Comparison of ENCODE assay signal across 10 cellular contexts in genomic region chr12:64681200-64682052, GRCh38.
DNase-seq lines count a peak whose midpoint lies in the region; ATAC-seq and TF ChIP-seq lines count a peak whose summit lies in the region.
"Had no signal": no experiment of that assay in that cellular context is flagged by ENCODE, and none has a peak within 500 bp of the region (broad histone marks: within the 10 kb centered on the region; RNA-seq: fewer than 3 reads in every experiment).

No MANE protein-coding gene starts in this region.

- peak overlapping the region; percentile 46 for H3K18ac ChIP-seq in mesendoderm (ENCODE audit: low read length)

- H2BK120ac ChIP-seq in mesendoderm (ENCODE audit: low read depth, low read length): peak overlapping the region; percentile 4

- peaks cover 18% of the 10 kb centered on the region for H3K4me1 ChIP-seq in mesendoderm (ENCODE audit: control insufficient read depth, low read depth, low read length)
- H3K4me1 ChIP-seq: testis had no signal

- no peak overlapping the region for H3K9ac ChIP-seq in mesendoderm (ENCODE audit: low read length)

- H3K4me3 ChIP-seq in mesendoderm (ENCODE audit: low read length): no peak overlapping the region
- H3K4me3 ChIP-seq: testis had no signal

- CTCF ChIA-PET in CD4-positive, alpha-beta T cell (lab: Charles Lee): interaction anchor here (1.3 to 1.7 kb wide), 4 partner anchors 12 to 19 kb away, joined by 3 to 7 read pairs (median 4); no protein-coding TSS in a partner anchor

- no peak for TF ChIP-seq CTCF in CD4-positive, alpha-beta T cell (IDR thresholded peaks at IDR 0.05)

- H3K36me3 Mint-ChIP-seq in CD4-positive, alpha-beta T cell (ENCODE audit: low read depth): peaks cover 47% of the 10 kb centered on the region

- H3K9me3 Mint-ChIP-seq in CD4-positive, alpha-beta T cell: no peaks in the 10 kb centered on the region

- no peak overlapping the region for H4K5ac ChIP-seq in mesendoderm (ENCODE audit: low read length)

- no peak overlapping the region for H2BK15ac ChIP-seq in mesendoderm (replicated peaks; ENCODE audit: low read depth)

- no peak overlapping the region for H3K23ac ChIP-seq in mesendoderm (ENCODE audit: low read length)

- H4K8ac ChIP-seq in mesendoderm (ENCODE audit: low read depth, low read length): no peak overlapping the region

- H3K56ac ChIP-seq in mesendoderm (ENCODE audit: low read length): peak overlapping the region; percentile 0

- no CpG with 5 or more reads among the region's 5 CpGs for WGBS in mesendoderm (ENCODE audit: extremely low coverage, insufficient coverage, low lambda C conversion rate)

- no peak overlapping the region for H3K4me2 ChIP-seq in mesendoderm (ENCODE audit: low read length)

- H3K79me1 ChIP-seq in mesendoderm (ENCODE audit: low read length): peaks cover 16% of the 10 kb centered on the region

- H3K4me1 Mint-ChIP-seq in CD4-positive, alpha-beta T cell (ENCODE audit: low read depth): peaks cover 92% of the 10 kb centered on the region

- peak overlapping the region; percentile 68 for H3K4me3 Mint-ChIP-seq in CD4-positive, alpha-beta T cell

- H3K9me3 ChIP-seq in CD4-positive, alpha-beta T cell (ENCODE audit: control insufficient read depth, low read length): no peaks in the 10 kb centered on the region
- H3K9me3 ChIP-seq: testis had no signal

- peak overlapping the region; percentile 85 for H3K4ac ChIP-seq in mesendoderm (ENCODE audit: low read depth, low read length)

- no peaks in the 10 kb centered on the region for H3K27me3 Mint-ChIP-seq in CD4-positive, alpha-beta T cell

- ATAC-seq in CD4-positive, alpha-beta T cell (ENCODE audit: poor library complexity): peak; percentile 13
- ATAC-seq in GM21619 (IDR thresholded peaks at IDR 0.05; ENCODE audit: unreplicated experiment): peak; percentile 38

- DNase-seq in CD4-positive, alpha-beta T cell: peak in 2 of 10 experiments; percentile 32 to 48
- DNase-seq in activated CD4-positive, alpha-beta T cell treated with anti-CD3 and anti-CD28 coated beads, Interleukin-2, amount 50 U/mL, for 1 hour: peak; percentile 25
- DNase-seq in mesendoderm (no peak), NCI-H2107 (lab: John Stamatoyannopoulos, UW) (no peak), D341Med (ENCODE audit: low spot score) (no peak), dermis blood vessel endothelial cell (no peak)
- no peak for DNase-seq in stimulated activated CD8-positive, alpha-beta memory T cell treated with anti-CD3 and anti-CD28 coated beads, Interleukin-4, amount 100 ng/mL, for 48 hours
- DNase-seq: NCI-H1092 treated with DMSO at 0.1 percent for 48 hours, testis had no signal

- no peaks in the 10 kb centered on the region for H3K36me3 ChIP-seq in mesendoderm (ENCODE audit: control insufficient read depth, insufficient read depth, low read length)

- H3K27ac Mint-ChIP-seq in CD4-positive, alpha-beta T cell: peak overlapping the region; percentile 98

- intact Hi-C loops in CD4-positive, alpha-beta T cell (cut with DNase I, micrococcal nuclease): no loop called here

- no peaks in the 10 kb centered on the region for H3K27me3 ChIP-seq in CD4-positive, alpha-beta T cell (ENCODE audit: control insufficient read depth, insufficient read depth, low read length)
- H3K27me3 ChIP-seq in mesendoderm (ENCODE audit: insufficient read depth, low read length, poor library complexity): no peaks in the 10 kb centered on the region
- H3K27me3 ChIP-seq: testis had no signal

- POLR2A ChIA-PET in CD4-positive, alpha-beta T cell (lab: Charles Lee): interaction anchor here (0.8 to 34.4 kb wide), 5 partner anchors 7 to 99 kb away, joined by 3 to 808 read pairs (median 137); partner anchors contain the start of gene RASSF3

- H3K27ac ChIP-seq in CD4-positive, alpha-beta T cell (ENCODE audit: low read depth, low read length): peak overlapping the region; percentile 82
- H3K27ac ChIP-seq in mesendoderm (ENCODE audit: low read depth, low read length): no peak overlapping the region
- H3K27ac ChIP-seq: testis had no signal

- peak overlapping the region; percentile 29 for H2AK5ac ChIP-seq in mesendoderm (ENCODE audit: low read length)

- peaks cover 13% of the 10 kb centered on the region for H3K79me2 ChIP-seq in mesendoderm (ENCODE audit: control insufficient read depth, insufficient read depth, low read length)

- peak overlapping the region; percentile 1 for H2BK5ac ChIP-seq in mesendoderm (ENCODE audit: low read length)
